In the genomic region with DNA sequence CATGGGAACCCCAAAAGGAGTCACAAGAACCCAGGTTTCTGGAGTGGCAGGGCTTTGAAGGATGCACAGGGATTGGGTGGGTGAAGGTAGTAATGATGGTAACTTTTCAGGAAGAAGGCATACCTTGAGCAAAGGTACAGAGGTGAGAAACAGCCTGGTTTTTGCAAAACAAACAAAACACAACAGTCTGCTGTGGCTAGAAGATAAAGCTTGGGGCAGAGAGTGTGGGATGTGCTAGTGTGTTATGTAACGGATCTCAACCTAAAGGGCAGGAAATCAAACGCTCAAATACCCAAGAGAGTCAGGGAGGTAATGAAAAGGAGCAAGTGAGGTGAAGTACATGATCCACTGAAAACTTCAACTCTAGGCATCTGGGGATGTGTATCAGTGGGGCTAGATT, we compare ENCODE assay signal across 29 cellular contexts. TPM values are rescaled to one million over a fixed set of nuclear protein-coding genes. Genes with fewer than 3 reads are reported as not detected.
"Had no signal": no experiment of that assay in that cellular context is flagged by ENCODE, and none has a peak within 500 bp of the region (broad histone marks: within the 10 kb centered on the region; RNA-seq: fewer than 3 reads in every experiment).

No MANE protein-coding gene starts in this region.

- H3K27me3 ChIP-seq: colonic mucosa, dorsolateral prefrontal cortex, neutrophil had no signal

- ATAC-seq: activated CD4-positive, CD25-positive, alpha-beta regulatory T cell treated with anti-CD3 and anti-CD28 coated beads, Interleukin-2, amount 50 U/mL, for 24 hours; effector memory CD8-positive, alpha-beta T cell; esophagus mucosa; left ventricle myocardium superior; naive thymus-derived CD8-positive, alpha-beta T cell; sciatic nerve; T-helper 17 cell had no signal

- H3K9me3 ChIP-seq: colonic mucosa, neutrophil, thoracic aorta had no signal

- H3K4me2 ChIP-seq: smooth muscle cell had no signal

- H3K36me3 Mint-ChIP-seq: activated naive CD8-positive, alpha-beta T cell treated with anti-CD3 and anti-CD28 coated beads, Interleukin-2, amount 10 ng/mL, durations not matched to agents 7 days and 5 days; mesothelial cell of epicardium; naive thymus-derived CD8-positive, alpha-beta T cell had no signal

- H3K27ac ChIP-seq: colonic mucosa, dorsolateral prefrontal cortex, neutrophil, parathyroid adenoma, thoracic aorta, VCaP had no signal

- H3K27ac Mint-ChIP-seq: activated CD4-positive, alpha-beta memory T cell treated with anti-CD3 and anti-CD28 coated beads, Interleukin-2, amount 10 ng/mL, durations not matched to agents 7 days and 5 days; activated CD4-positive, alpha-beta T cell treated with anti-CD3 and anti-CD28 coated beads, Interleukin-2, amount 10 ng/mL, durations not matched to agents 24 days and 14 days; activated naive CD4-positive, alpha-beta T cell treated with anti-CD3 and anti-CD28 coated beads for 36 hours; activated naive CD8-positive, alpha-beta T cell treated with anti-CD3 and anti-CD28 coated beads, Interleukin-2, amount 10 ng/mL, durations not matched to agents 7 days and 5 days; activated T-helper 2 cell treated with anti-CD3 and anti-CD28 coated beads, Interferon-gamma antibody, Interleukin-2, Interleukin-4, amounts not matched to agents 10 μg/mL and 5 μg/mL and 100 μg/mL, durations not matched to agents 14 hours and 24 hours and 36 hours; effector memory CD8-positive, alpha-beta T cell; mesothelial cell of epicardium had no signal

- DNase-seq: activated CD4-positive, alpha-beta memory T cell treated with anti-CD3 and anti-CD28 coated beads, Interleukin-2, amount 10 ng/mL, durations not matched to agents 7 days and 5 days; activated CD4-positive, alpha-beta T cell treated with anti-CD3 and anti-CD28 coated beads, Interleukin-2, amount 10 ng/mL, durations not matched to agents 24 days and 14 days; activated naive CD4-positive, alpha-beta T cell treated with anti-CD3 and anti-CD28 coated beads for 36 hours; activated naive CD8-positive, alpha-beta T cell treated with anti-CD3 and anti-CD28 coated beads, Interleukin-2, amount 10 ng/mL, durations not matched to agents 7 days and 5 days; activated T-cell treated with anti-CD3 and anti-CD28 coated beads, Interleukin-2, amount 50 U/mL, for 1 hour; amniotic stem cell; colonic mucosa; dorsolateral prefrontal cortex; effector memory CD8-positive, alpha-beta T cell; foreskin melanocyte; head of caudate nucleus; hypothalamus; left ventricle myocardium superior; mammary epithelial cell; naive thymus-derived CD8-positive, alpha-beta T cell; stimulated activated CD4-positive, alpha-beta T cell treated with anti-CD3 and anti-CD28 coated beads, Interleukin-15, amount 100 ng/mL, for 24 hours; stimulated activated naive CD4-positive, alpha-beta T cell; T-helper 17 cell had no signal

- H2AFZ ChIP-seq: parathyroid adenoma had no signal

- H3K9ac ChIP-seq: parathyroid adenoma had no signal

- H3K79me2 ChIP-seq: parathyroid adenoma had no signal

- H3K4me3 Mint-ChIP-seq: activated CD4-positive, alpha-beta memory T cell treated with anti-CD3 and anti-CD28 coated beads, Interleukin-2, amount 10 ng/mL, durations not matched to agents 7 days and 5 days; activated CD4-positive, alpha-beta T cell treated with anti-CD3 and anti-CD28 coated beads, Interleukin-2, amount 10 ng/mL, durations not matched to agents 24 days and 14 days; activated naive CD4-positive, alpha-beta T cell treated with anti-CD3 and anti-CD28 coated beads for 36 hours; activated naive CD8-positive, alpha-beta T cell treated with anti-CD3 and anti-CD28 coated beads, Interleukin-2, amount 10 ng/mL, durations not matched to agents 7 days and 5 days; effector memory CD8-positive, alpha-beta T cell; mesothelial cell of epicardium; naive thymus-derived CD8-positive, alpha-beta T cell; T-helper 17 cell had no signal

- H3K9me3 Mint-ChIP-seq: activated CD4-positive, alpha-beta memory T cell treated with anti-CD3 and anti-CD28 coated beads, Interleukin-2, amount 10 ng/mL, durations not matched to agents 7 days and 5 days; activated CD4-positive, alpha-beta T cell treated with anti-CD3 and anti-CD28 coated beads, Interleukin-2, amount 10 ng/mL, durations not matched to agents 24 days and 14 days; activated naive CD4-positive, alpha-beta T cell treated with anti-CD3 and anti-CD28 coated beads for 36 hours; activated naive CD8-positive, alpha-beta T cell treated with anti-CD3 and anti-CD28 coated beads, Interleukin-2, amount 10 ng/mL, durations not matched to agents 7 days and 5 days; activated T-helper 2 cell treated with anti-CD3 and anti-CD28 coated beads, Interferon-gamma antibody, Interleukin-2, Interleukin-4, amounts not matched to agents 10 μg/mL and 5 μg/mL and 100 μg/mL, durations not matched to agents 14 hours and 24 hours and 36 hours; effector memory CD8-positive, alpha-beta T cell; mesothelial cell of epicardium; naive thymus-derived CD8-positive, alpha-beta T cell had no signal

- H3K27me3 Mint-ChIP-seq: activated CD4-positive, alpha-beta memory T cell treated with anti-CD3 and anti-CD28 coated beads, Interleukin-2, amount 10 ng/mL, durations not matched to agents 7 days and 5 days; activated CD4-positive, alpha-beta T cell treated with anti-CD3 and anti-CD28 coated beads, Interleukin-2, amount 10 ng/mL, durations not matched to agents 24 days and 14 days; effector memory CD8-positive, alpha-beta T cell; T-helper 17 cell had no signal

- H3K4me1 ChIP-seq: parathyroid adenoma had no signal

- H3K36me3 ChIP-seq: colonic mucosa, neutrophil, thoracic aorta had no signal

- H3K4me3 ChIP-seq: colonic mucosa, dorsolateral prefrontal cortex, smooth muscle cell, thoracic aorta had no signal

RNA-seq across cellular contexts. Expression of a gene that starts 4.6 kb away (rescaled TPM):
- total RNA-seq: endothelial cell of umbilical vein had no signal
